Comparison of ENCODE assay signal across 13 cellular contexts in genomic region chr3:48707157-48707556, GRCh38.
"Had no signal": no experiment of that assay in that cellular context is flagged by ENCODE, and none has a peak within 500 bp of the region (broad histone marks: within the 10 kb centered on the region; RNA-seq: fewer than 3 reads in every experiment).

No MANE protein-coding gene starts in this region.

- ATAC-seq: T-cell had no signal

- H3K27ac Mint-ChIP-seq: dendritic cell treated with granulocyte-macrophage colony-stimulating factor and Interleukin-4, amounts not matched to agents 40 ng/mL and 50 ng/mL, for 4 days had no signal

- H3K9me3 Mint-ChIP-seq: dendritic cell treated with granulocyte-macrophage colony-stimulating factor and Interleukin-4, amounts not matched to agents 40 ng/mL and 50 ng/mL, for 4 days; neural crest cell; T-cell had no signal

- H3K4me3 ChIP-seq: tibial artery had no signal

- H3K27me3 ChIP-seq: tibial artery had no signal

- H3K4me3 Mint-ChIP-seq: dendritic cell treated with granulocyte-macrophage colony-stimulating factor and Interleukin-4, amounts not matched to agents 40 ng/mL and 50 ng/mL, for 4 days; neural crest cell; T-cell had no signal

- H3K27me3 Mint-ChIP-seq: dendritic cell treated with granulocyte-macrophage colony-stimulating factor and Interleukin-4, amounts not matched to agents 40 ng/mL and 50 ng/mL, for 4 days; T-cell had no signal

- DNase-seq: activated CD4-positive, alpha-beta T cell treated with anti-CD3 and anti-CD28 coated beads, Interleukin-2, amount 50 U/mL, for 4 hours; activated CD4-positive, CD25-positive, alpha-beta regulatory T cell treated with anti-CD3 and anti-CD28 coated beads, Interleukin-2, amount 50 U/mL, for 72 hours; activated naive CD4-positive, alpha-beta T cell; aorta; effector memory CD4-positive, alpha-beta T cell; head of caudate nucleus; stimulated activated CD4-positive, alpha-beta T cell treated with anti-CD3 and anti-CD28 coated beads, Interleukin-12 subunit alpha, Interleukin-12 subunit beta, amount 100 ng/mL, for 4 hours; stimulated activated CD4-positive, alpha-beta T cell treated with anti-CD3 and anti-CD28 coated beads, Interleukin-2, amount 100 ng/mL, for 24 hours; T-cell; T-helper 9 cell; tibial artery had no signal

- H3K9me3 ChIP-seq: tibial artery had no signal

- H3K27ac ChIP-seq: tibial artery had no signal
